In genomic region chr12:118357327-118358007, GRCh38 we compare ENCODE assay signal across 9 cellular contexts. TPM values are rescaled to one million over a fixed set of nuclear protein-coding genes. Genes with fewer than 3 reads are reported as not detected.
DNase-seq lines count a peak whose midpoint lies in the region; ATAC-seq and FAIRE-seq lines count a peak whose summit lies in the region.
"Had no signal": no experiment of that assay in that cellular context is flagged by ENCODE, and none has a peak within 500 bp of the region (broad histone marks: within the 10 kb centered on the region; RNA-seq: fewer than 3 reads in every experiment).

No MANE protein-coding gene starts in this region.

- intact Hi-C loops in activated CD4-positive, alpha-beta T cell treated with anti-CD3 and anti-CD28 coated beads for 36 hours (cut with DNase I, micrococcal nuclease) = loop anchor here (1.0 to 5.0 kb wide), 8 partner anchors 15 to 295 kb away; partner anchors contain the start of genes PEBP1 (in 2 of the 2), TAOK3 (in 1 of the 2) and WSB2 (in 1 of the 2)

- peaks cover 8% of the 10 kb centered on the region for H3K9me3 Mint-ChIP-seq in activated CD4-positive, alpha-beta T cell treated with anti-CD3 and anti-CD28 coated beads for 36 hours (ENCODE audit: low read depth)

- H3K27ac ChIP-seq in angular gyrus (ENCODE audit: low read depth, low read length) = peak overlapping the region; percentile 64
- H3K27ac ChIP-seq: cardiac muscle cell had no signal

- DNase-seq in activated CD4-positive, alpha-beta T cell treated with anti-CD3 and anti-CD28 coated beads for 36 hours = peak; percentile 72
- DNase-seq in activated CD4-positive, alpha-beta T cell treated with anti-CD3 and anti-CD28 coated beads for 1 hour = no peak
- DNase-seq in RCC 7860 (ENCODE audit: low spot score) = peak; percentile 4
- peak; percentile 34 for DNase-seq in stimulated activated naive CD4-positive, alpha-beta T cell treated with Interleukin-2 at 50 U/mL for 16 hours (lab: John Stamatoyannopoulos, UW)
- DNase-seq in NCI-H1417 treated with DMSO at 0.1 percent for 48 hours (lab: John Stamatoyannopoulos, UW) = no peak

- peak overlapping the region; percentile 83 for H3K4me3 Mint-ChIP-seq in activated CD4-positive, alpha-beta T cell treated with anti-CD3 and anti-CD28 coated beads for 36 hours

- no peaks in the 10 kb centered on the region for H3K27me3 Mint-ChIP-seq in activated CD4-positive, alpha-beta T cell treated with anti-CD3 and anti-CD28 coated beads for 36 hours

- FAIRE-seq in RCC 7860 (lab: Jason Lieb, UNC) (no peak), islet of Langerhans (lab: Jason Lieb, UNC) (peak; percentile 56)

- peak; percentile 74 for ATAC-seq in activated CD4-positive, alpha-beta T cell treated with anti-CD3 and anti-CD28 coated beads for 36 hours
- peak; percentile 63 for ATAC-seq in HG02973 (IDR thresholded peaks at IDR 0.05; ENCODE audit: unreplicated experiment)

- peaks cover 21% of the 10 kb centered on the region for H3K36me3 Mint-ChIP-seq in activated CD4-positive, alpha-beta T cell treated with anti-CD3 and anti-CD28 coated beads for 36 hours (ENCODE audit: low read depth)

- peak overlapping the region; percentile 95 for H3K27ac Mint-ChIP-seq in activated CD4-positive, alpha-beta T cell treated with anti-CD3 and anti-CD28 coated beads for 36 hours

- POLR2A ChIA-PET in activated CD4-positive, alpha-beta T cell treated with anti-CD3 and anti-CD28 coated beads for 36 hours (lab: Charles Lee) = interaction anchor here (1.3 to 1.8 kb wide), 2 partner anchors 16 to 19 kb away, joined by 5 read pairs; partner anchors contain the start of genes SUDS3 and TAOK3

- CTCF ChIA-PET in activated CD4-positive, alpha-beta T cell treated with anti-CD3 and anti-CD28 coated beads for 36 hours (lab: Charles Lee) = interaction anchor here (0.7 to 8.7 kb wide), 13 partner anchors 9 to 222 kb away, joined by 3 to 102 read pairs (median 6); partner anchors contain the start of genes PEBP1, SUDS3 and TAOK3

- H3K4me1 Mint-ChIP-seq in activated CD4-positive, alpha-beta T cell treated with anti-CD3 and anti-CD28 coated beads for 36 hours = peaks cover 49% of the 10 kb centered on the region

RNA-seq across cellular contexts. Expression of gene TAOK3, which starts 15.2 kb away (rescaled TPM):
- total RNA-seq in activated CD4-positive, alpha-beta T cell treated with anti-CD3 and anti-CD28 coated beads for 36 hours = 10 to 100 TPM; 49.4 to 51.1 TPM

RNA-seq across cellular contexts. Expression of gene SUDS3, which starts 18.9 kb away (rescaled TPM):
- 10 to 100 TPM; 18.7 to 19.1 TPM for total RNA-seq in activated CD4-positive, alpha-beta T cell treated with anti-CD3 and anti-CD28 coated beads for 36 hours

Comparison
In these comparisons a context has a peak if more than half of its experiments do, and no peak if none do; other contexts are left out.
1. DNase-seq: peak in activated CD4-positive, alpha-beta T cell treated with anti-CD3 and anti-CD28 coated beads for 36 hours (single experiment), RCC 7860 (single experiment) and stimulated activated naive CD4-positive, alpha-beta T cell treated with Interleukin-2 at 50 U/mL for 16 hours (single experiment); none in activated CD4-positive, alpha-beta T cell treated with anti-CD3 and anti-CD28 coated beads for 1 hour (single experiment) and NCI-H1417 treated with DMSO at 0.1 percent for 48 hours (single experiment).